Comparison of ENCODE assay signal across 19 cellular contexts in the genomic region with DNA sequence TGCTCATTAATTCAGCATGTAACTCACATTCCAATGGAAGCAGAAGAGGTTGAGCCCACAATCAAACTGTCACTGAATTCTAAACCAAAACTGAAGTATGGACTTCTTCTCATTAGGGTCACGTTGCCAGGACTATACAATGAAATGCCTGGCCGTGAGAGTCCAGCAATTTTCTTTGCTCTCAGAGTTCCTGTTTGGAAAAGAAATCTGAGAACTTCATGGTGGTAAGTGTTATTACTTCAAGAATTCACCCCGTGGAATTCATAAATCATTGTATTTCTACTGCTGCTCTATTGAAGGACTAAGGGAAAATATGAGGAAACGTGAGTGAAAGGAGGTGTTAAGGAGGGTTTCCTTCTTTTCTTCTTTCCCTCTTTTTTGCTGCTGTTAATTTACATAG.
DNase-seq lines count a peak whose midpoint lies in the region; ATAC-seq and TF ChIP-seq lines count a peak whose summit lies in the region.
"Had no signal": no experiment of that assay in that cellular context is flagged by ENCODE, and none has a peak within 500 bp of the region (broad histone marks: within the 10 kb centered on the region; RNA-seq: fewer than 3 reads in every experiment).

No MANE protein-coding gene starts in this region.

- DNase-seq in Daoy (ENCODE audit: low read depth): peak; percentile 9
- peak; percentile 10 for DNase-seq in amniotic stem cell (lab: John Stamatoyannopoulos, UW)
- DNase-seq in fibroblast of peridontal ligament (ENCODE audit: extremely low read depth): peak; percentile 85
- DNase-seq in sigmoid colon: no peak
- no peak for DNase-seq in NCI-H128 (lab: John Stamatoyannopoulos, UW; ENCODE audit: unreplicated experiment)
- no peak for DNase-seq in NOMO-1 (lab: John Stamatoyannopoulos, UW; ENCODE audit: unreplicated experiment in 2 of 2)
- no peak for DNase-seq in COLO668 (lab: John Stamatoyannopoulos, UW; ENCODE audit: unreplicated experiment)
- DNase-seq: activated CD4-positive, CD25-positive, alpha-beta regulatory T cell treated with anti-CD3 and anti-CD28 coated beads, Interleukin-2, amount 50 U/mL, for 72 hours; activated CD8-positive, alpha-beta memory T cell treated with anti-CD3 and anti-CD28 coated beads, Interleukin-2, amount 50 U/mL, for 4 hours; activated naive CD4-positive, alpha-beta T cell treated with anti-CD3 and anti-CD28 coated beads for 36 hours; AML-193; central memory CD4-positive, alpha-beta T cell; mucosa of descending colon; NCI-H2107; NCI-H526 treated with DMSO at 0.1 percent for 48 hours; psoas muscle had no signal

- no peak for TF ChIP-seq EP300 in sigmoid colon (IDR thresholded peaks at IDR 0.05)

- no peaks in the 10 kb centered on the region for H3K36me3 ChIP-seq in sigmoid colon
- H3K36me3 ChIP-seq: suprapubic skin had no signal

- H3K27ac ChIP-seq in sigmoid colon: peak overlapping the region in 3 of 4 donors; percentile 1 to 54 (median 40)
- H3K27ac ChIP-seq: psoas muscle, suprapubic skin had no signal

- no peak for TF ChIP-seq CTCF in sigmoid colon (IDR thresholded peaks at IDR 0.05)

- no peaks in the 10 kb centered on the region for H3K9me3 ChIP-seq in sigmoid colon
- H3K9me3 ChIP-seq: mucosa of descending colon, psoas muscle, suprapubic skin had no signal

- ATAC-seq in SK-N-SH treated with all-trans-retinoic acid at 6 μM for 48 hours: no peak
- ATAC-seq: GM23338, mucosa of descending colon had no signal

- H3K4me1 ChIP-seq in sigmoid colon: peaks cover 0 to 21% (median 12%) of the 10 kb centered on the region in 4 donors

- intact Hi-C loops in sigmoid colon (cut with DNase I): no loop called here

- no peaks in the 10 kb centered on the region for H3K27me3 ChIP-seq in sigmoid colon
- H3K27me3 ChIP-seq: suprapubic skin had no signal

- TF ChIP-seq POLR2A in sigmoid colon (IDR thresholded peaks at IDR 0.05): no peak

- 58 to 62% methylated on average over 4 of the region's 4 CpGs for WGBS in sigmoid colon, 2 donors

- peak overlapping the region in 1 of 4 donors; percentile 11 for H3K4me3 ChIP-seq in sigmoid colon
- H3K4me3 ChIP-seq: GM23338, mucosa of descending colon, suprapubic skin had no signal

TF ChIP-seq in SK-N-SH treated with all-trans-retinoic acid at 6 μM for 48 hours, 23 proteins besides CTCF, POLR2A, EP300 and RAD21:
- no peak for TF ChIP-seq ESRRG (CRISPR knock-in tag; IDR thresholded peaks at IDR 0.05)
- TF ChIP-seq, protein P1, sequence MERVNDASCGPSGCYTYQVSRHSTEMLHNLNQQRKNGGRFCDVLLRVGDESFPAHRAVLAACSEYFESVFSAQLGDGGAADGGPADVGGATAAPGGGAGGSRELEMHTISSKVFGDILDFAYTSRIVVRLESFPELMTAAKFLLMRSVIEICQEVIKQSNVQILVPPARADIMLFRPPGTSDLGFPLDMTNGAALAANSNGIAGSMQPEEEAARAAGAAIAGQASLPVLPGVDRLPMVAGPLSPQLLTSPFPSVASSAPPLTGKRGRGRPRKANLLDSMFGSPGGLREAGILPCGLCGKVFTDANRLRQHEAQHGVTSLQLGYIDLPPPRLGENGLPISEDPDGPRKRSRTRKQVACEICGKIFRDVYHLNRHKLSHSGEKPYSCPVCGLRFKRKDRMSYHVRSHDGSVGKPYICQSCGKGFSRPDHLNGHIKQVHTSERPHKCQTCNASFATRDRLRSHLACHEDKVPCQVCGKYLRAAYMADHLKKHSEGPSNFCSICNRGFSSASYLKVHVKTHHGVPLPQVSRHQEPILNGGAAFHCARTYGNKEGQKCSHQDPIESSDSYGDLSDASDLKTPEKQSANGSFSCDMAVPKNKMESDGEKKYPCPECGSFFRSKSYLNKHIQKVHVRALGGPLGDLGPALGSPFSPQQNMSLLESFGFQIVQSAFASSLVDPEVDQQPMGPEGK (CRISPR knock-in tag; IDR thresholded peaks at IDR 0.05; ENCODE audit: borderline replicate concordance): no peak
- no peak for TF ChIP-seq PPARA (CRISPR knock-in tag; IDR thresholded peaks at IDR 0.05; ENCODE audit: borderline replicate concordance)
- no peak for TF ChIP-seq ZNF70 (CRISPR knock-in tag; IDR thresholded peaks at IDR 0.05)
- TF ChIP-seq ZC3H10 (CRISPR knock-in tag; IDR thresholded peaks at IDR 0.05): no peak
- TF ChIP-seq ZFP3 (CRISPR knock-in tag; IDR thresholded peaks at IDR 0.05): no peak
- no peak for TF ChIP-seq GLIS3 (CRISPR knock-in tag; IDR thresholded peaks at IDR 0.05)
- TF ChIP-seq, protein P2, sequence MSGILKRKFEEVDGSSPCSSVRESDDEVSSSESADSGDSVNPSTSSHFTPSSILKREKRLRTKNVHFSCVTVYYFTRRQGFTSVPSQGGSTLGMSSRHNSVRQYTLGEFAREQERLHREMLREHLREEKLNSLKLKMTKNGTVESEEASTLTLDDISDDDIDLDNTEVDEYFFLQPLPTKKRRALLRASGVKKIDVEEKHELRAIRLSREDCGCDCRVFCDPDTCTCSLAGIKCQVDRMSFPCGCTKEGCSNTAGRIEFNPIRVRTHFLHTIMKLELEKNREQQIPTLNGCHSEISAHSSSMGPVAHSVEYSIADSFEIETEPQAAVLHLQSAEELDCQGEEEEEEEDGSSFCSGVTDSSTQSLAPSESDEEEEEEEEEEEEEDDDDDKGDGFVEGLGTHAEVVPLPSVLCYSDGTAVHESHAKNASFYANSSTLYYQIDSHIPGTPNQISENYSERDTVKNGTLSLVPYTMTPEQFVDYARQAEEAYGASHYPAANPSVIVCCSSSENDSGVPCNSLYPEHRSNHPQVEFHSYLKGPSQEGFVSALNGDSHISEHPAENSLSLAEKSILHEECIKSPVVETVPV (CRISPR knock-in tag; IDR thresholded peaks at IDR 0.05): no peak

Comparison
In these comparisons a context has a peak if more than half of its experiments do, and no peak if none do; other contexts are left out.
1. DNase-seq: peak in Daoy (single experiment), amniotic stem cell (single experiment) and fibroblast of peridontal ligament (single experiment); none in sigmoid colon (single experiment), NCI-H128 (single experiment), NOMO-1 (0 of 2) and COLO668 (single experiment).